Comparison of ENCODE assay signal across 8 cellular contexts in the genomic region with DNA sequence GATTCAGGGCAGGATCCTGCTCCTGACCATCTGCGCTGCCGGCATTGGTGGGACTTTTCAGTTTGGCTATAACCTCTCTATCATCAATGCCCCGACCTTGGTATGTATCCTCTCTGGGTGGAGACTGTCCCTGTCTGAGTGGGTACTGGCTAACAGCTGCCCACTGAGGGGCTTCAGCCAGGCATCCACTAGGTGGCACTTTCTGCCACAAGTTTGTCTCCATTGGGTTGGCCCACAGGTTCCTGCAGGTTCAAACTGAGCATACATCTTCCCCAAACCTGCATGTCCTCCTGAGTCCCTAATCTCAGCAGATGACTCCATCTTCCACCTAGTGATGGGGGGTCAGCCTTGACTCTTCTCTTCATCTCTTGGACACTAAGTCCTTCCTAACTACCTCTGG. TPM values are rescaled to one million over a fixed set of nuclear protein-coding genes. Genes with fewer than 3 reads are reported as not detected.
A peak's percentile ranks its signal among the peaks of the same experiment; 100 is the strongest.
DNase-seq lines count a peak whose midpoint lies in the region; ATAC-seq and TF ChIP-seq lines count a peak whose summit lies in the region.

No MANE protein-coding gene starts in this region.

- CTCF ChIA-PET in activated naive CD4-positive, alpha-beta T cell treated with anti-CD3 and anti-CD28 coated beads for 36 hours (lab: Charles Lee), result interaction anchor here (0.7 to 1.3 kb wide), 3 partner anchors 10 to 94 kb away, joined by 3 to 4 read pairs (median 4); no protein-coding TSS in a partner anchor

- intact Hi-C loops in activated naive CD4-positive, alpha-beta T cell treated with anti-CD3 and anti-CD28 coated beads for 36 hours (cut with micrococcal nuclease), result loop anchor here (5.0 kb wide), 1 partner anchor 95 kb away; no protein-coding TSS in a partner anchor

- TF ChIP-seq CTCF in GM13977 (IDR thresholded peaks at IDR 0.05; ENCODE audit: extremely low read depth, insufficient read depth, missing control alignments), result peak; percentile 72

- peaks cover 15% of the 10 kb centered on the region for H3K4me1 ChIP-seq in CD4-positive, CD25-positive, alpha-beta regulatory T cell (ENCODE audit: control insufficient read depth, insufficient read depth, low read length, poor library complexity, severe bottlenecking)

- H3K27me3 ChIP-seq in CD4-positive, CD25-positive, alpha-beta regulatory T cell (ENCODE audit: control insufficient read depth, insufficient read depth, low read length), result no peaks in the 10 kb centered on the region

- H3K9me3 ChIP-seq in CD4-positive, CD25-positive, alpha-beta regulatory T cell (ENCODE audit: control insufficient read depth in 2 of 2, low read length in 2 of 2), result no peaks in the 10 kb centered on the region

- peaks cover 11% of the 10 kb centered on the region for H3K36me3 Mint-ChIP-seq in CD4-positive, CD25-positive, alpha-beta regulatory T cell
- peaks cover 3% of the 10 kb centered on the region for H3K36me3 Mint-ChIP-seq in activated naive CD4-positive, alpha-beta T cell treated with anti-CD3 and anti-CD28 coated beads for 36 hours (ENCODE audit: low read depth)

- H3K9me3 Mint-ChIP-seq in CD4-positive, CD25-positive, alpha-beta regulatory T cell, result no peaks in the 10 kb centered on the region
- H3K9me3 Mint-ChIP-seq in activated naive CD4-positive, alpha-beta T cell treated with anti-CD3 and anti-CD28 coated beads for 36 hours, result no peaks in the 10 kb centered on the region

- H3K4me1 Mint-ChIP-seq in CD4-positive, CD25-positive, alpha-beta regulatory T cell, result peaks cover 0 to 16% (median 10%) of the 10 kb centered on the region in 4 donors
- H3K4me1 Mint-ChIP-seq in activated naive CD4-positive, alpha-beta T cell treated with anti-CD3 and anti-CD28 coated beads for 36 hours (ENCODE audit: low read depth), result peaks cover 10% of the 10 kb centered on the region

- H3K4me3 ChIP-seq in CD4-positive, CD25-positive, alpha-beta regulatory T cell (ENCODE audit: low read depth, low read length), result no peak overlapping the region

- H3K36me3 ChIP-seq in CD4-positive, CD25-positive, alpha-beta regulatory T cell (ENCODE audit: control insufficient read depth, insufficient read depth, low read length), result no peaks in the 10 kb centered on the region

- peaks cover 5% of the 10 kb centered on the region for H3K27me3 Mint-ChIP-seq in CD4-positive, CD25-positive, alpha-beta regulatory T cell
- no peaks in the 10 kb centered on the region for H3K27me3 Mint-ChIP-seq in activated naive CD4-positive, alpha-beta T cell treated with anti-CD3 and anti-CD28 coated beads for 36 hours (ENCODE audit: low read depth)

- DNase-seq in CD4-positive, CD25-positive, alpha-beta regulatory T cell, result peak in 2 of 3 donors; percentile 45 to 71
- no peak for DNase-seq in GM13977 (ENCODE audit: low spot score)
- peak; percentile 15 for DNase-seq in NCI-H2196 treated with DMSO at 0.1 percent for 48 hours (lab: John Stamatoyannopoulos, UW; ENCODE audit: unreplicated experiment)
- peak; percentile 67 for DNase-seq in activated naive CD4-positive, alpha-beta T cell treated with anti-CD3 and anti-CD28 coated beads for 36 hours
- DNase-seq in kidney tubule cell (ENCODE audit: low spot score), result peak; percentile 47
- no peak for DNase-seq in GF-D8 (lab: John Stamatoyannopoulos, UW)
- DNase-seq in NCI-H187 (lab: John Stamatoyannopoulos, UW), result no peak

- no peak overlapping the region for H3K27ac ChIP-seq in CD4-positive, CD25-positive, alpha-beta regulatory T cell (ENCODE audit: insufficient read depth, low read length, poor library complexity, severe bottlenecking)

- no peak for ATAC-seq in CD4-positive, CD25-positive, alpha-beta regulatory T cell (ENCODE audit: low read depth in 2 of 2)
- no peak for ATAC-seq in HG03520 (IDR thresholded peaks at IDR 0.05; ENCODE audit: unreplicated experiment)

- in situ Hi-C loops in GM13977 (cut with MboI; ENCODE audit: low pct_unique_long_range_greater_than_20kb, low sequenced_read_pairs, unreplicated experiment), result no loop called here

- H3K4me3 Mint-ChIP-seq in CD4-positive, CD25-positive, alpha-beta regulatory T cell, result peak overlapping the region in 1 of 4 donors; percentile 84
- no peak overlapping the region for H3K4me3 Mint-ChIP-seq in activated naive CD4-positive, alpha-beta T cell treated with anti-CD3 and anti-CD28 coated beads for 36 hours

- peak overlapping the region in 1 of 3 donors; percentile 44 for H3K27ac Mint-ChIP-seq in CD4-positive, CD25-positive, alpha-beta regulatory T cell
- H3K27ac Mint-ChIP-seq in activated naive CD4-positive, alpha-beta T cell treated with anti-CD3 and anti-CD28 coated beads for 36 hours, result no peak overlapping the region

RNA-seq across cellular contexts. Expression of a gene that starts 4.4 kb away (rescaled TPM):
- 8.6 TPM for total RNA-seq in CD4-positive, CD25-positive, alpha-beta regulatory T cell
- polyA plus RNA-seq in CD4-positive, CD25-positive, alpha-beta regulatory T cell, result 1 to 10 TPM; 2.5 to 4.6 (median 4.1) TPM
- total RNA-seq in activated naive CD4-positive, alpha-beta T cell treated with anti-CD3 and anti-CD28 coated beads for 36 hours, result 1 to 10 TPM; 6.1 to 7.5 TPM

RNA-seq across cellular contexts. Expression of a gene that starts 23.3 kb away (rescaled TPM):
- 1.0 TPM for total RNA-seq in CD4-positive, CD25-positive, alpha-beta regulatory T cell
- polyA plus RNA-seq in CD4-positive, CD25-positive, alpha-beta regulatory T cell, result under 1 TPM in 1 of 4 donors, not detected in 3; 0.53 TPM
- total RNA-seq in activated naive CD4-positive, alpha-beta T cell treated with anti-CD3 and anti-CD28 coated beads for 36 hours, result 1 to 10 TPM; 7.3 to 7.5 TPM

RNA-seq across cellular contexts. Expression of a gene that starts 32.1 kb away (rescaled TPM):
- total RNA-seq in CD4-positive, CD25-positive, alpha-beta regulatory T cell, result 202 TPM
- 1,000 to 10,000 TPM; 1,100 to 1,384 (median 1,231) TPM for polyA plus RNA-seq in CD4-positive, CD25-positive, alpha-beta regulatory T cell
- 1,000 to 10,000 TPM; 1,489 to 1,512 TPM for total RNA-seq in activated naive CD4-positive, alpha-beta T cell treated with anti-CD3 and anti-CD28 coated beads for 36 hours

Comparison
In these comparisons a context has a peak if more than half of its experiments do, and no peak if none do; other contexts are left out.
1. DNase-seq: peak in CD4-positive, CD25-positive, alpha-beta regulatory T cell (2 of 3), NCI-H2196 treated with DMSO at 0.1 percent for 48 hours (single experiment), activated naive CD4-positive, alpha-beta T cell treated with anti-CD3 and anti-CD28 coated beads for 36 hours (single experiment) and kidney tubule cell (single experiment); none in GM13977 (single experiment), GF-D8 (single experiment) and NCI-H187 (0 of 2).